In the genomic region with DNA sequence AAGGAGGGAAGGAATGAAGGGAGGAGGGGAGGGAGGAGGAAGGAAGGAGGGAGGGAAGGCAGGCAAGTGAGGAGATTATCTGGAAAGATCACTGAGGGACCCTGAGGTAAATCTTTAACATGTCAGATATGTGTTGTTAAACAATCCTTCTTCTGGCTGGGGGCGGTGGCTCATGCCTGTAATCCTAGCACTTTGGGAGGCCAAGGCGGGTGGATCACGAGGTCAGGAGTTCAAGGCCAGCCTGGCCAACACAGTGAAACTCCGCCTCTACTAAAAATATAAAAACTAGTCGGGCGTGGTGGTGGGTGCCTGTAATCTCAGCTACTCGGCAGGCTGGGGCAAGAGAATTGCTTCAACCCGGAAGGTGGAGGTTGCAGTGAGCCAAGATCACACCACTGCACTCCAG, we compare ENCODE assay signal across 1 cellular context.
A peak's percentile ranks its signal among the peaks of the same experiment; 100 is the strongest.
TF ChIP-seq lines count a peak whose summit lies in the region.

No MANE protein-coding gene starts in this region.

TF ChIP-seq in K562, 482 proteins besides CTCF, POLR2A, EP300 and RAD21 (continued from another document):
- TF ChIP-seq TFE3 (CRISPR knock-in tag; IDR thresholded peaks at IDR 0.05) = peak; percentile 39; the same call in 1 of the 2 replicates
